11 cellular contexts compared by ENCODE assay signal in genomic region chrY:13361656-13362393, GRCh38.
A peak's percentile ranks its signal among the peaks of the same experiment; 100 is the strongest.
DNase-seq lines count a peak whose midpoint lies in the region; ATAC-seq and TF ChIP-seq lines count a peak whose summit lies in the region.
"Had no signal": no experiment of that assay in that cellular context is flagged by ENCODE, and none has a peak within 500 bp of the region (broad histone marks: within the 10 kb centered on the region; RNA-seq: fewer than 3 reads in every experiment).

No MANE protein-coding gene starts in this region.

- H3K4me1 Mint-ChIP-seq in activated CD8-positive, alpha-beta memory T cell treated with anti-CD3 and anti-CD28 coated beads, Interleukin-2, amount 10 ng/mL, durations not matched to agents 7 days and 5 days = peaks cover 15% of the 10 kb centered on the region

- H3K4me3 ChIP-seq in cardiac fibroblast (replicated peaks in 1 of 2; ENCODE audit: low read depth in 2 of 2, low read length in 2 of 2) (no peak overlapping the region), skeletal muscle cell (ENCODE audit: low read depth, low read length) (no peak overlapping the region)
- H3K4me3 ChIP-seq: body of pancreas had no signal

- peak overlapping the region; percentile 12 for H3K27ac Mint-ChIP-seq in activated CD8-positive, alpha-beta memory T cell treated with anti-CD3 and anti-CD28 coated beads, Interleukin-2, amount 10 ng/mL, durations not matched to agents 7 days and 5 days

- ATAC-seq in activated CD8-positive, alpha-beta memory T cell treated with anti-CD3 and anti-CD28 coated beads, Interleukin-2, amount 10 ng/mL, durations not matched to agents 7 days and 5 days = peak; percentile 20
- ATAC-seq in HG03354 (IDR thresholded peaks at IDR 0.05; ENCODE audit: poor library complexity, severe bottlenecking, unreplicated experiment) (no peak), HG02588 (IDR thresholded peaks at IDR 0.05; ENCODE audit: unreplicated experiment) (no peak)
- ATAC-seq: body of pancreas had no signal

- peaks cover 11% of the 10 kb centered on the region for H3K36me3 Mint-ChIP-seq in activated CD8-positive, alpha-beta memory T cell treated with anti-CD3 and anti-CD28 coated beads, Interleukin-2, amount 10 ng/mL, durations not matched to agents 7 days and 5 days

- CTCF ChIA-PET in activated CD8-positive, alpha-beta memory T cell treated with anti-CD3 and anti-CD28 coated beads, Interleukin-2, amount 10 ng/mL, durations not matched to agents 7 days and 5 days (lab: Charles Lee) = no interaction called here

- no peak for TF ChIP-seq CTCF in cardiac fibroblast (IDR thresholded peaks at IDR 0.05; ENCODE audit: low read depth, low read length)

- no peak for DNase-seq in activated CD8-positive, alpha-beta memory T cell treated with anti-CD3 and anti-CD28 coated beads, Interleukin-2, amount 10 ng/mL, durations not matched to agents 7 days and 5 days
- DNase-seq in activated CD8-positive, alpha-beta memory T cell treated with anti-CD3 and anti-CD28 coated beads, Interleukin-2, amount 50 U/mL, for 48 hours = no peak
- DNase-seq in HT1080 (ENCODE audit: low read depth) = peak; percentile 36
- DNase-seq in cardiac fibroblast (ENCODE audit: low read depth in 2 of 2) = peak; percentile 52 to 68
- peak; percentile 21 for DNase-seq in skeletal muscle cell (ENCODE audit: low read depth)
- DNase-seq in HK-2 (ENCODE audit: unreplicated experiment) = no peak
- DNase-seq: activated CD4-positive, CD25-positive, alpha-beta regulatory T cell treated with anti-CD3 and anti-CD28 coated beads, Interleukin-2, amount 50 U/mL, for 72 hours; body of pancreas; NCI-H345 had no signal

- H3K4me3 Mint-ChIP-seq in activated CD8-positive, alpha-beta memory T cell treated with anti-CD3 and anti-CD28 coated beads, Interleukin-2, amount 10 ng/mL, durations not matched to agents 7 days and 5 days = no peak overlapping the region

- no peaks in the 10 kb centered on the region for H3K9me3 Mint-ChIP-seq in activated CD8-positive, alpha-beta memory T cell treated with anti-CD3 and anti-CD28 coated beads, Interleukin-2, amount 10 ng/mL, durations not matched to agents 7 days and 5 days (ENCODE audit: low read depth)

- H3K27me3 Mint-ChIP-seq in activated CD8-positive, alpha-beta memory T cell treated with anti-CD3 and anti-CD28 coated beads, Interleukin-2, amount 10 ng/mL, durations not matched to agents 7 days and 5 days = no peaks in the 10 kb centered on the region

Comparison
In these comparisons a context has a peak if more than half of its experiments do, and no peak if none do; other contexts are left out.
1. DNase-seq: peak in HT1080 (single experiment), cardiac fibroblast (2 of 2) and skeletal muscle cell (single experiment); none in activated CD8-positive, alpha-beta memory T cell treated with anti-CD3 and anti-CD28 coated beads, Interleukin-2, amount 10 ng/mL, durations not matched to agents 7 days and 5 days (single experiment), activated CD8-positive, alpha-beta memory T cell treated with anti-CD3 and anti-CD28 coated beads, Interleukin-2, amount 50 U/mL, for 48 hours (single experiment) and HK-2 (single experiment).